In the genomic region with DNA sequence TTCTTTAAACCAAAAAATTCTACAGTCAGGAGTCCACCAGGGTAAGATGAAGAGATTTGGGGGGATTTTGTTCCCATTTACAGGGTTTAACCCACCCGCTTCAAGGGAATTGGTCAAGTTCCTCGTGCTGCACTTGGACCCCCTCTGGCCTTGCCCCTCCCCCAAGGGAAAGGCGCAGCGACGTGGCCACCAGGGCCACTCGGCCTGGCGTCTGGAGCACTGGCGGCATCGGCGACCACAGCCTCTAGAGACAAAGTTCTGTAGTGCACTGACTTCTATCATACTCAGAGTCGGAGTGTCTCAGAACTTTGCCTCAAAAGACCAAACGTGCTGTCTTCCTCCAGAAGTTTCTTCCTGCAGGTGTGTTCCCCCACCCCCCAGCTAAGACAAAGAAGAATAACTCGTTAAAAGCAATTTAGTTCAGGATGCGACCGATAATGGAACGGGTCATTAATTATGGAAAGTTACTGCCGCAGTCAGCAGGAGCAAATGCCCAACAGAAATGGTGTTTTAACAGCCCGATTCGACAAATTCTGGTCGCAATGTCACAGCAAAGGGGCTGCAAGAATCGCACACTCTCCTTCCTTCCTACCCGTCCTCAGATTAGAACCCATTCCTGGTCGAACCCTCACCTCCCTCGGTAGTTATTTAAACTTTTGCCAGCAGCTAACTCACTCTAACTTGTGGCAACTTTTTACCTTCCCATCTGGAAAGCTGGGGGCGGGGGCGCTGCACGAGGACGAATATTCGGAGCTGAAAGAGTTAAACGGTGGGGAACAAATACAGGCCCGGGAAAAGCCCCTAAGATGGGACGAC, we compare ENCODE assay signal across 8 cellular contexts.
DNase-seq lines count a peak whose midpoint lies in the region; ATAC-seq, FAIRE-seq and TF ChIP-seq lines count a peak whose summit lies in the region.

No MANE protein-coding gene starts in this region.

- H3K9ac ChIP-seq in GM12878 (ENCODE audit: control insufficient read depth, insufficient read depth, low read length), result peak overlapping the region; percentile 71

- BruUV-seq in GM12878 (replicated peaks; lab: Mats Ljungman, UMichigan), result no TSS peak

- peak; percentile 32 for ATAC-seq in HG03432 (IDR thresholded peaks at IDR 0.05; ENCODE audit: unreplicated experiment)
- ATAC-seq in GM12878, result peak; percentile 75
- ATAC-seq in lung (ENCODE audit: insufficient read depth, low FRiP score), result no peak
- ATAC-seq in GM18502 (IDR thresholded peaks at IDR 0.05; ENCODE audit: poor library complexity, unreplicated experiment), result no peak
- no peak for ATAC-seq in GM18519 (IDR thresholded peaks at IDR 0.05; ENCODE audit: low FRiP score, unreplicated experiment)

- in situ Hi-C loops in GM12878 (cut with MboI), result loop anchor here (25.0 kb wide), 1 partner anchor 1038 kb away; no protein-coding TSS in a partner anchor

- TF ChIP-seq EP300 in GM12878 (IDR thresholded peaks at IDR 0.05; ENCODE audit: borderline replicate concordance in 1 of 2, control insufficient read depth in 1 of 2, low read depth in 2 of 2, low read length in 2 of 2), result no peak

- H3K27ac ChIP-seq in DOHH2 (ENCODE audit: low read depth, low read length), result no peak overlapping the region
- H3K27ac ChIP-seq in GM12878 (ENCODE audit: control insufficient read depth, insufficient read depth), result peak overlapping the region; percentile 49
- no peak overlapping the region for H3K27ac ChIP-seq in lung (ENCODE audit: low read depth in 1 of 2, low read length in 1 of 2)

- no peaks in the 10 kb centered on the region for H3F3A ChIP-seq in DOHH2 (ENCODE audit: control insufficient read depth, insufficient read depth)

- peak overlapping the region; percentile 90 for H3K4me2 ChIP-seq in DOHH2 (ENCODE audit: low read length)
- H3K4me2 ChIP-seq in GM12878 (ENCODE audit: control insufficient read depth, insufficient read depth), result peak overlapping the region; percentile 95

- intact Hi-C loops in GM12878 (cut with micrococcal nuclease; ENCODE audit: unreplicated experiment), result loop anchor here (2.0 to 5.0 kb wide), 2 partner anchors 55 to 202 kb away; a partner anchor contains a TSS

- RAD21 ChIA-PET in GM12878 (lab: Charles Lee; ENCODE audit: unreplicated experiment), result interaction anchor here (0.9 to 2.6 kb wide), 5 partner anchors 9 to 58 kb away, joined by 3 to 9 read pairs (median 4); no protein-coding TSS in a partner anchor

- H3K27me3 ChIP-seq in DOHH2 (ENCODE audit: control insufficient read depth, low read length) (0 out of 2 replicates have a peak, but pooled peaks cover 5% of the 10 kb centered on the region), GM12878 (replicated peaks in 1 of 2; ENCODE audit: control insufficient read depth in 2 of 2, insufficient read depth in 2 of 2, low read length in 1 of 2) (no peaks in the 10 kb centered on the region), lung (ENCODE audit: control insufficient read depth, insufficient read depth) (no peaks in the 10 kb centered on the region)

- peak; percentile 66 for TF ChIP-seq POLR2A in GM12878 (IDR thresholded peaks at IDR 0.05; ENCODE audit: low read depth, low read length)

- H3K4me3 ChIP-seq in DOHH2 (ENCODE audit: low read length), result peak overlapping the region; percentile 84
- peak overlapping the region; percentile 86 for H3K4me3 ChIP-seq in GM12878
- H3K4me3 ChIP-seq in lung, result peak overlapping the region; percentile 45

- no peaks in the 10 kb centered on the region for H3K36me3 ChIP-seq in DOHH2 (ENCODE audit: control insufficient read depth, low read length)
- H3K36me3 ChIP-seq in GM12878 (ENCODE audit: control insufficient read depth in 2 of 2, insufficient read depth in 2 of 2, low read length in 1 of 2), result no peaks in the 10 kb centered on the region
- no peaks in the 10 kb centered on the region for H3K36me3 ChIP-seq in lung (ENCODE audit: control insufficient read depth in 2 of 2, insufficient read depth in 2 of 2, low read length in 2 of 2)

- CTCF ChIA-PET in GM12878 (lab: Yijun Ruan, JAX), result interaction anchor here (0.7 to 6.8 kb wide), 6 partner anchors 9 to 55 kb away, joined by 3 to 60 read pairs (median 6); no protein-coding TSS in a partner anchor

- DNase-seq in GM12878 (ENCODE audit: low read depth, low spot score) (no peak), lung (ENCODE audit: low spot score) (peak; percentile 36), OCI-M2 (lab: John Stamatoyannopoulos, UW; ENCODE audit: unreplicated experiment) (no peak)
- no peak for DNase-seq in NK-92 treated with Interleukin-12 subunit alpha and Interleukin-12 subunit beta, amount 100 ng/mL, for 24 hours (lab: John Stamatoyannopoulos, UW)

- under 1% methylated on average over 32 of the region's 32 CpGs for WGBS in GM12878 (ENCODE audit: insufficient coverage, insufficient replicate concordance, low lambda C conversion rate, missing lambda C conversion rate)
- 6 to 13% methylated on average over 32 of the region's 32 CpGs for WGBS in lung, 2 donors

- TF ChIP-seq CTCF in DOHH2 (IDR thresholded peaks at IDR 0.05; ENCODE audit: low read depth, low read length, poor library complexity, severe bottlenecking), result no peak
- TF ChIP-seq CTCF in GM12878 (IDR thresholded peaks at IDR 0.05 in 2 of 3, conservative IDR thresholded peaks at IDR 0.05 in 1 of 3; ENCODE audit: control insufficient read depth in 2 of 3, extremely low read depth in 1 of 3, insufficient read depth in 1 of 3, low read depth in 3 of 3, low read length in 3 of 3), result peak in 2 of 3 experiments; percentile 9 to 31; a peak in 3 of 6 replicates
- no peak for TF ChIP-seq CTCF in lung (IDR thresholded peaks at IDR 0.05; ENCODE audit: control extremely low read depth, extremely low read depth)

- peak; percentile 49 for FAIRE-seq in GM12878 (lab: Jason Lieb, UNC)

- SMC1A ChIA-PET in GM12878 (lab: Charles Lee; ENCODE audit: uncharacterized antibody, unreplicated experiment), result interaction anchor here (0.6 to 2.6 kb wide), 11 partner anchors 10 to 412 kb away, joined by 3 to 16 read pairs (median 4); no protein-coding TSS in a partner anchor

- no peaks in the 10 kb centered on the region; the same call in 1 of the 2 replicates for H3K79me2 ChIP-seq in DOHH2 (ENCODE audit: control insufficient read depth, low read length)
- H3K79me2 ChIP-seq in GM12878 (ENCODE audit: control insufficient read depth, insufficient read depth, low read length), result peaks cover 30% of the 10 kb centered on the region

- H2AFZ ChIP-seq in GM12878 (ENCODE audit: control insufficient read depth, low read depth, low read length), result peak overlapping the region; percentile 9; the same call in 1 of the 2 replicates

- POLR2A ChIA-PET in GM12878 (lab: Charles Lee), result interaction anchor here (0.9 to 3.9 kb wide), 4 partner anchors 10 to 56 kb away, joined by 3 to 23 read pairs (median 6); no protein-coding TSS in a partner anchor

- H3K9me3 ChIP-seq in DOHH2 (ENCODE audit: control insufficient read depth, insufficient read depth, low read length) (peaks cover 7% of the 10 kb centered on the region; the same call in 1 of the 2 replicates), GM12878 (replicated peaks; ENCODE audit: control insufficient read depth, insufficient read depth, low read length) (no peaks in the 10 kb centered on the region; the same call in 2 of the 3 replicates), lung (ENCODE audit: control insufficient read depth in 2 of 2, insufficient read depth in 1 of 2, low read length in 1 of 2) (no peaks in the 10 kb centered on the region)

- no peaks in the 10 kb centered on the region for H3K9me2 ChIP-seq in DOHH2 (replicated peaks; ENCODE audit: control insufficient read depth, low read length)

- no peaks in the 10 kb centered on the region for H4K20me1 ChIP-seq in DOHH2 (ENCODE audit: control insufficient read depth, insufficient read depth, low read depth, low read length)
- H4K20me1 ChIP-seq in GM12878 (ENCODE audit: control insufficient read depth, insufficient read depth), result no peaks in the 10 kb centered on the region

- TF ChIP-seq RAD21 in GM12878 (IDR thresholded peaks at IDR 0.05; ENCODE audit: insufficient read depth, low read depth, low read length), result 0 out of 2 replicates have a peak, but pooled peaks have one; percentile 6

- peaks cover 53% of the 10 kb centered on the region for H3K4me1 ChIP-seq in DOHH2 (ENCODE audit: control insufficient read depth, low read length)
- peaks cover 23% of the 10 kb centered on the region for H3K4me1 ChIP-seq in GM12878 (ENCODE audit: control insufficient read depth, insufficient read depth, low read length)
- peaks cover 0 to 3% of the 10 kb centered on the region in 2 donors for H3K4me1 ChIP-seq in lung (ENCODE audit: control insufficient read depth in 2 of 2, insufficient read depth in 2 of 2, low read length in 2 of 2)

TF ChIP-seq in GM12878, 131 proteins besides CTCF, POLR2A, EP300 and RAD21 (continues in another document):
- peak; percentile 11; the same call in 1 of the 2 replicates for TF ChIP-seq IKZF1 (conservative IDR thresholded peaks at IDR 0.05)
- peak; percentile 44; the same call in 1 of the 2 replicates for TF ChIP-seq POLR2AphosphoS5 (IDR thresholded peaks at IDR 0.05; ENCODE audit: low read length)
- peak; percentile 40; the same call in 1 of the 2 replicates for TF ChIP-seq TAF1 (IDR thresholded peaks at IDR 0.05; ENCODE audit: borderline replicate concordance, low read depth, low read length)
- no peak for TF ChIP-seq ESRRA (IDR thresholded peaks at IDR 0.05; ENCODE audit: low read length)
- TF ChIP-seq IKZF2 (IDR thresholded peaks at IDR 0.05), result 0 out of 4 replicates have a peak, but pooled peaks of 1 of the 2 experiments have one; percentile 23
- TF ChIP-seq STAT1 (conservative IDR thresholded peaks at IDR 0.05), result no peak
- 0 out of 4 replicates have a peak, but pooled peaks of 1 of the 2 experiments have one; percentile 10 for TF ChIP-seq SRF (IDR thresholded peaks at IDR 0.05; ENCODE audit: low read depth in 2 of 2, low read length in 2 of 2)
- TF ChIP-seq, protein P1, sequence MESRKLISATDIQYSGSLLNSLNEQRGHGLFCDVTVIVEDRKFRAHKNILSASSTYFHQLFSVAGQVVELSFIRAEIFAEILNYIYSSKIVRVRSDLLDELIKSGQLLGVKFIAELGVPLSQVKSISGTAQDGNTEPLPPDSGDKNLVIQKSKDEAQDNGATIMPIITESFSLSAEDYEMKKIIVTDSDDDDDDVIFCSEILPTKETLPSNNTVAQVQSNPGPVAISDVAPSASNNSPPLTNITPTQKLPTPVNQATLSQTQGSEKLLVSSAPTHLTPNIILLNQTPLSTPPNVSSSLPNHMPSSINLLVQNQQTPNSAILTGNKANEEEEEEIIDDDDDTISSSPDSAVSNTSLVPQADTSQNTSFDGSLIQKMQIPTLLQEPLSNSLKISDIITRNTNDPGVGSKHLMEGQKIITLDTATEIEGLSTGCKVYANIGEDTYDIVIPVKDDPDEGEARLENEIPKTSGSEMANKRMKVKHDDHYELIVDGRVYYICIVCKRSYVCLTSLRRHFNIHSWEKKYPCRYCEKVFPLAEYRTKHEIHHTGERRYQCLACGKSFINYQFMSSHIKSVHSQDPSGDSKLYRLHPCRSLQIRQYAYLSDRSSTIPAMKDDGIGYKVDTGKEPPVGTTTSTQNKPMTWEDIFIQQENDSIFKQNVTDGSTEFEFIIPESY (IDR thresholded peaks at IDR 0.05), result no peak
- no peak for TF ChIP-seq NFYA (IDR thresholded peaks at IDR 0.05; ENCODE audit: borderline replicate concordance, low read depth, low read length)
- 0 out of 2 replicates have a peak, but pooled peaks have one; percentile 11 for TF ChIP-seq CREM (IDR thresholded peaks at IDR 0.05; ENCODE audit: low read depth)

Comparison
In these comparisons a context has a peak if more than half of its experiments do, and no peak if none do; other contexts are left out.
1. CTCF ChIP-seq: peak in GM12878 (2 of 3); none in DOHH2 (single experiment) and lung (single experiment).
2. ATAC-seq: peak in HG03432 (single experiment) and GM12878 (single experiment); none in lung (single experiment), GM18502 (single experiment) and GM18519 (single experiment).
3. Peak in every context shown above with its lines, with median percentiles within 50 percentile points of each other: H3K4me3 ChIP-seq.